6 cellular contexts compared by ENCODE assay signal in genomic region chr5:69220371-69220770, GRCh38. TPM values are rescaled to one million over a fixed set of nuclear protein-coding genes. Genes with fewer than 3 reads are reported as not detected.
DNase-seq lines count a peak whose midpoint lies in the region; ATAC-seq and TF ChIP-seq lines count a peak whose summit lies in the region.
"Not testable (repeated sequence)": the region's sequence is repeated elsewhere in the genome, so short reads cannot be mapped to it uniquely, and the experiment has no call there.

No MANE protein-coding gene starts in this region.

- not testable (repeated sequence) for H3K27ac ChIP-seq in CD4-positive, alpha-beta T cell (ENCODE audit: low read depth, low read length); neural progenitor cell
- H3K27ac ChIP-seq in hepatocyte = peak overlapping the region; percentile 39

- H4K20me1 ChIP-seq in hepatocyte (ENCODE audit: insufficient read depth, poor library complexity, severe bottlenecking); neural progenitor cell (ENCODE audit: low read depth): not testable (repeated sequence)

- POLR2A ChIA-PET in CD4-positive, alpha-beta T cell (lab: Charles Lee); activated CD8-positive, alpha-beta T cell treated with anti-CD3 and anti-CD28 coated beads, Interleukin-2, amount 10 ng/mL, durations not matched to agents 7 days and 5 days (lab: Charles Lee): not testable (repeated sequence)

- not testable (repeated sequence) for H3K4me1 ChIP-seq in hepatocyte (ENCODE audit: insufficient read depth); neural progenitor cell

- H2AFZ ChIP-seq in hepatocyte; neural progenitor cell (replicated peaks): not testable (repeated sequence)

- H3K27ac Mint-ChIP-seq in CD4-positive, alpha-beta T cell; activated CD8-positive, alpha-beta T cell treated with anti-CD3 and anti-CD28 coated beads, Interleukin-2, amount 10 ng/mL, durations not matched to agents 7 days and 5 days; neural progenitor cell: not testable (repeated sequence)
- peak overlapping the region; percentile 87 for H3K27ac Mint-ChIP-seq in glutamatergic neuron (ENCODE audit: unreplicated experiment)
- peak overlapping the region; percentile 95 for H3K27ac Mint-ChIP-seq in progenitor cell of endocrine pancreas

- CTCF ChIA-PET in CD4-positive, alpha-beta T cell (lab: Charles Lee) = not testable (repeated sequence)
- CTCF ChIA-PET in activated CD8-positive, alpha-beta T cell treated with anti-CD3 and anti-CD28 coated beads, Interleukin-2, amount 10 ng/mL, durations not matched to agents 7 days and 5 days (lab: Charles Lee) = interaction anchor here (1.9 kb wide), 1 partner anchor 127 kb away, joined by 6 read pairs; the partner anchor contains the start of gene SLC30A5

- H3K79me2 ChIP-seq in hepatocyte (peaks cover 59% of the 10 kb centered on the region), neural progenitor cell (ENCODE audit: low read depth) (peaks cover 38% of the 10 kb centered on the region)

- not testable (repeated sequence) for H3K9me3 ChIP-seq in CD4-positive, alpha-beta T cell (ENCODE audit: control insufficient read depth, low read length); hepatocyte (ENCODE audit: low read depth); neural progenitor cell (ENCODE audit: low read depth)

- not testable (repeated sequence) for DNase-seq in CD4-positive, alpha-beta T cell; glutamatergic neuron; hepatocyte (ENCODE audit: low spot score); neural progenitor cell (ENCODE audit: low spot score); progenitor cell of endocrine pancreas (ENCODE audit: low spot score, unreplicated experiment)
- DNase-seq in activated CD8-positive, alpha-beta T cell treated with anti-CD3 and anti-CD28 coated beads, Interleukin-2, amount 10 ng/mL, durations not matched to agents 7 days and 5 days = peak; percentile 4

- H3K36me3 ChIP-seq in hepatocyte (replicated peaks; ENCODE audit: insufficient read depth, low read depth); neural progenitor cell: not testable (repeated sequence)

- H3K27me3 ChIP-seq in CD4-positive, alpha-beta T cell (ENCODE audit: control insufficient read depth, insufficient read depth, low read length); hepatocyte; neural progenitor cell: not testable (repeated sequence)

- 99% methylated on average over 18 of the region's 18 CpGs for WGBS in hepatocyte (ENCODE audit: low lambda C conversion rate, missing lambda C conversion rate)

- H3K27me3 Mint-ChIP-seq in CD4-positive, alpha-beta T cell; activated CD8-positive, alpha-beta T cell treated with anti-CD3 and anti-CD28 coated beads, Interleukin-2, amount 10 ng/mL, durations not matched to agents 7 days and 5 days (ENCODE audit: low read depth); glutamatergic neuron (ENCODE audit: unreplicated experiment); neural progenitor cell (ENCODE audit: insufficient read depth, low read depth); progenitor cell of endocrine pancreas: not testable (repeated sequence)

- peak overlapping the region; percentile 51 for H3K4me3 Mint-ChIP-seq in CD4-positive, alpha-beta T cell
- H3K4me3 Mint-ChIP-seq in activated CD8-positive, alpha-beta T cell treated with anti-CD3 and anti-CD28 coated beads, Interleukin-2, amount 10 ng/mL, durations not matched to agents 7 days and 5 days; progenitor cell of endocrine pancreas (ENCODE audit: low read depth): not testable (repeated sequence)
- H3K4me3 Mint-ChIP-seq in glutamatergic neuron (ENCODE audit: unreplicated experiment) = peak overlapping the region; percentile 55
- peak overlapping the region; percentile 21 for H3K4me3 Mint-ChIP-seq in neural progenitor cell

- H3K9me2 ChIP-seq in hepatocyte (replicated peaks; ENCODE audit: insufficient read depth) = not testable (repeated sequence)

- not testable (repeated sequence) for H3K9me3 Mint-ChIP-seq in CD4-positive, alpha-beta T cell; activated CD8-positive, alpha-beta T cell treated with anti-CD3 and anti-CD28 coated beads, Interleukin-2, amount 10 ng/mL, durations not matched to agents 7 days and 5 days (ENCODE audit: insufficient read depth); glutamatergic neuron (ENCODE audit: unreplicated experiment); neural progenitor cell; progenitor cell of endocrine pancreas (ENCODE audit: low read depth)

- H3F3A ChIP-seq in neural progenitor cell (ENCODE audit: low read depth) = peaks cover 22% of the 10 kb centered on the region

- ATAC-seq in CD4-positive, alpha-beta T cell (ENCODE audit: poor library complexity); activated CD8-positive, alpha-beta T cell treated with anti-CD3 and anti-CD28 coated beads, Interleukin-2, amount 10 ng/mL, durations not matched to agents 7 days and 5 days: not testable (repeated sequence)

- H3K4me2 ChIP-seq in hepatocyte, neural progenitor cell: not testable (repeated sequence)

- intact Hi-C loops in CD4-positive, alpha-beta T cell (cut with DNase I, micrococcal nuclease) = not testable (repeated sequence)

- peaks cover 20% of the 10 kb centered on the region for H3K36me3 Mint-ChIP-seq in CD4-positive, alpha-beta T cell (ENCODE audit: low read depth)
- H3K36me3 Mint-ChIP-seq in activated CD8-positive, alpha-beta T cell treated with anti-CD3 and anti-CD28 coated beads, Interleukin-2, amount 10 ng/mL, durations not matched to agents 7 days and 5 days (ENCODE audit: low read depth) = peaks cover 18% of the 10 kb centered on the region
- H3K36me3 Mint-ChIP-seq in glutamatergic neuron (ENCODE audit: unreplicated experiment); neural progenitor cell: not testable (repeated sequence)
- H3K36me3 Mint-ChIP-seq in progenitor cell of endocrine pancreas (ENCODE audit: insufficient read depth) = peaks cover 19% of the 10 kb centered on the region

- not testable (repeated sequence) for H3K9ac ChIP-seq in neural progenitor cell

- not testable (repeated sequence) for TF ChIP-seq CTCF in CD4-positive, alpha-beta T cell (IDR thresholded peaks at IDR 0.05); glutamatergic neuron (IDR thresholded peaks at IDR 0.05; ENCODE audit: partially characterized antibody, unreplicated experiment); hepatocyte (IDR thresholded peaks at IDR 0.05; ENCODE audit: poor library complexity); neural progenitor cell (IDR thresholded peaks at IDR 0.05); progenitor cell of endocrine pancreas (IDR thresholded peaks at IDR 0.05; ENCODE audit: unreplicated experiment)

- not testable (repeated sequence) for H3K4me3 ChIP-seq in hepatocyte, neural progenitor cell

- peaks cover 32% of the 10 kb centered on the region for H3K4me1 Mint-ChIP-seq in CD4-positive, alpha-beta T cell (ENCODE audit: low read depth)
- H3K4me1 Mint-ChIP-seq in activated CD8-positive, alpha-beta T cell treated with anti-CD3 and anti-CD28 coated beads, Interleukin-2, amount 10 ng/mL, durations not matched to agents 7 days and 5 days (ENCODE audit: low read depth) = peaks cover 14% of the 10 kb centered on the region
- H3K4me1 Mint-ChIP-seq in glutamatergic neuron (ENCODE audit: low read depth, unreplicated experiment); neural progenitor cell: not testable (repeated sequence)
- peaks cover 14% of the 10 kb centered on the region for H3K4me1 Mint-ChIP-seq in progenitor cell of endocrine pancreas (ENCODE audit: low read depth)

RNA-seq across cellular contexts. Expression of gene CDK7, which starts 14.3 kb away (rescaled TPM):
- 10 to 100 TPM; 30.1 to 33.0 TPM for total RNA-seq in CD4-positive, alpha-beta T cell
- total RNA-seq in activated CD8-positive, alpha-beta T cell treated with anti-CD3 and anti-CD28 coated beads, Interleukin-2, amount 10 ng/mL, durations not matched to agents 7 days and 5 days = 10 to 100 TPM; 23.9 to 28.3 TPM
- total RNA-seq in glutamatergic neuron (ENCODE audit: unreplicated experiment) (17.0 TPM), hepatocyte (36.4 and 50.9 TPM in 2 replicates), neural progenitor cell (ENCODE audit: low replicate concordance) (38.0 and 57.3 TPM in 2 replicates), progenitor cell of endocrine pancreas (30.8 TPM in 2 replicates)
- 40.4 and 41.1 TPM in 2 replicates for polyA plus RNA-seq in hepatocyte

RNA-seq across cellular contexts. Expression of gene CENPH, which starts 31.0 kb away (rescaled TPM):
- 1 to 10 TPM; 4.0 to 5.6 TPM for total RNA-seq in CD4-positive, alpha-beta T cell
- total RNA-seq in activated CD8-positive, alpha-beta T cell treated with anti-CD3 and anti-CD28 coated beads, Interleukin-2, amount 10 ng/mL, durations not matched to agents 7 days and 5 days = 10 to 100 TPM; 48.5 to 50.1 TPM
- total RNA-seq in glutamatergic neuron (ENCODE audit: unreplicated experiment) (9.5 TPM), hepatocyte (6.9 and 10.8 TPM in 2 replicates), neural progenitor cell (ENCODE audit: low replicate concordance) (160 and 303 TPM in 2 replicates), progenitor cell of endocrine pancreas (22.2 and 23.8 TPM in 2 replicates)
- 3.7 and 3.8 TPM in 2 replicates for polyA plus RNA-seq in hepatocyte

RNA-seq across cellular contexts. Expression of gene CCNB1, which starts 53.4 kb away (rescaled TPM):
- total RNA-seq in CD4-positive, alpha-beta T cell = 1 to 10 TPM; 1.4 to 1.5 TPM
- total RNA-seq in activated CD8-positive, alpha-beta T cell treated with anti-CD3 and anti-CD28 coated beads, Interleukin-2, amount 10 ng/mL, durations not matched to agents 7 days and 5 days = 100 to 1,000 TPM; 205 to 218 TPM
- total RNA-seq in glutamatergic neuron (ENCODE audit: unreplicated experiment) (29.6 TPM), hepatocyte (35.4 and 39.2 TPM in 2 replicates), neural progenitor cell (ENCODE audit: low replicate concordance) (317 and 408 TPM in 2 replicates), progenitor cell of endocrine pancreas (104 and 105 TPM in 2 replicates)
- 33.5 and 34.3 TPM in 2 replicates for polyA plus RNA-seq in hepatocyte

Comparison
In these comparisons a context has a peak if more than half of its experiments do, and no peak if none do; other contexts are left out.
1. RNA of gene CCNB1, which starts 53.4 kb away (total RNA-seq): 317 to 408 TPM in neural progenitor cell, 205 to 218 TPM in activated CD8-positive, alpha-beta T cell treated with anti-CD3 and anti-CD28 coated beads, Interleukin-2, amount 10 ng/mL, durations not matched to agents 7 days and 5 days, 104 to 105 TPM in progenitor cell of endocrine pancreas, 35.4 to 39.2 TPM in hepatocyte and 29.6 TPM in glutamatergic neuron (single experiment); 1.4 to 1.5 TPM in CD4-positive, alpha-beta T cell; every median in the first group is over 10 times any median in the second.